ENCODE assay signal across 33 cellular contexts in genomic region chr2:53108246-53108645, GRCh38.
DNase-seq lines count a peak whose midpoint lies in the region; ATAC-seq, FAIRE-seq and TF ChIP-seq lines count a peak whose summit lies in the region.
"Had no signal": no experiment of that assay in that cellular context is flagged by ENCODE, and none has a peak within 500 bp of the region (broad histone marks: within the 10 kb centered on the region; RNA-seq: fewer than 3 reads in every experiment).

No MANE protein-coding gene starts in this region.

- no peak overlapping the region for H4K5ac ChIP-seq in mesendoderm (ENCODE audit: low read length)

- H2AK5ac ChIP-seq in mesendoderm (ENCODE audit: low read length) = peak overlapping the region; percentile 89

- no peak overlapping the region for H3K4ac ChIP-seq in mesendoderm (ENCODE audit: low read depth, low read length)

- H4K8ac ChIP-seq in mesendoderm (ENCODE audit: low read depth, low read length) = no peak overlapping the region

- 22% methylated on average over 2 of the region's 2 CpGs for WGBS in HepG2 (ENCODE audit: low lambda C conversion rate)
- no CpG with 5 or more reads among the region's 2 CpGs for WGBS in mesendoderm (ENCODE audit: extremely low coverage, insufficient coverage, low lambda C conversion rate)
- 41 to 47% methylated on average over 2 of the region's 2 CpGs for WGBS in pancreas, 2 donors
- 88 to 89% methylated on average over 2 of the region's 2 CpGs for WGBS in testis, 2 donors

- TF ChIP-seq POLR2A in HepG2 (IDR thresholded peaks at IDR 0.05; ENCODE audit: insufficient read depth in 1 of 2, low read depth in 2 of 2, low read length in 2 of 2) = no peak
- TF ChIP-seq POLR2A in testis (IDR thresholded peaks at IDR 0.05) = no peak

- DNase-seq in HepG2 (ENCODE audit: low spot score) (no peak), mesendoderm (no peak), pancreas (no peak), tibial artery (no peak), testis (no peak)
- no peak for DNase-seq in activated naive CD4-positive, alpha-beta T cell treated with Interleukin-2 at 50 U/mL for 16 hours
- DNase-seq: 8988T; ACHN; AML-193; BE2C; C1 segment of cervical spinal cord; Caco-2; Calu3; CD4-positive, alpha-beta memory T cell; CD4-positive, alpha-beta T cell; CD4-positive, CD25-positive, alpha-beta regulatory T cell; CD8-positive, alpha-beta memory T cell; CD8-positive, alpha-beta T cell; COR-L47; DMS 273 treated with DMSO at 0.1 percent for 48 hours; DMS153; DMS53; DMS79; DMS79 treated with DMSO at 0.1 percent for 48 hours; DND-41; EL had no signal

- no peak for TF ChIP-seq RAD21 in HepG2 (CRISPR knock-in tag; IDR thresholded peaks at IDR 0.05)

- BruUV-seq in HepG2 (replicated peaks; lab: Mats Ljungman, UMichigan) = no TSS peak

- H3K9ac ChIP-seq in HepG2 (ENCODE audit: insufficient read depth, low read depth, low read length) = no peak overlapping the region
- no peak overlapping the region for H3K9ac ChIP-seq in mesendoderm (ENCODE audit: low read length)
- H3K9ac ChIP-seq: BLaER1; BLaER1 treated with 17β-estradiol and CSF1 and Interleukin-3, amounts not matched to agents 10 nM and 100 nM had no signal

- H3K36me3 ChIP-seq in HepG2 (replicated peaks in 1 of 2; ENCODE audit: control insufficient read depth in 1 of 2, insufficient read depth in 2 of 2, low read length in 2 of 2) (no peaks in the 10 kb centered on the region), mesendoderm (ENCODE audit: control insufficient read depth, insufficient read depth, low read length) (no peaks in the 10 kb centered on the region), pancreas (no peaks in the 10 kb centered on the region), tibial artery (no peaks in the 10 kb centered on the region), testis (ENCODE audit: low read depth, missing control alignments) (no peaks in the 10 kb centered on the region)
- H3K36me3 ChIP-seq: BE2C; BLaER1; BLaER1 treated with 17β-estradiol and CSF1 and Interleukin-3, amounts not matched to agents 10 nM and 100 nM had no signal

- H3K4me3 ChIP-seq in HepG2 (replicated peaks in 1 of 3; ENCODE audit: insufficient read depth in 1 of 3, low read depth in 2 of 3, low read length in 3 of 3) = no peak overlapping the region
- no peak overlapping the region for H3K4me3 ChIP-seq in mesendoderm (ENCODE audit: low read length)
- H3K4me3 ChIP-seq in pancreas = no peak overlapping the region
- no peak overlapping the region for H3K4me3 ChIP-seq in tibial artery
- no peak overlapping the region for H3K4me3 ChIP-seq in testis
- H3K4me3 ChIP-seq: A549; BLaER1; BLaER1 treated with 17β-estradiol and CSF1 and Interleukin-3, amounts not matched to agents 10 nM and 100 nM had no signal

- CTCF ChIA-PET in HepG2 (lab: Yijun Ruan, JAX; ENCODE audit: low intra/inter-chr PET ratio, low total read pairs) = no interaction called here

- H2BK15ac ChIP-seq in mesendoderm (replicated peaks; ENCODE audit: low read depth) = no peak overlapping the region

- no peak overlapping the region for H3K56ac ChIP-seq in mesendoderm (ENCODE audit: low read length)

- no peak overlapping the region for H2BK120ac ChIP-seq in mesendoderm (ENCODE audit: low read depth, low read length)

- no peaks in the 10 kb centered on the region for H3K79me1 ChIP-seq in mesendoderm (ENCODE audit: low read length)

- H3K27me3 ChIP-seq in HepG2 (ENCODE audit: control insufficient read depth in 1 of 2, insufficient read depth in 2 of 2, low read length in 2 of 2) = no peaks in the 10 kb centered on the region
- no peaks in the 10 kb centered on the region for H3K27me3 ChIP-seq in mesendoderm (ENCODE audit: insufficient read depth, low read length, poor library complexity)
- no peaks in the 10 kb centered on the region for H3K27me3 ChIP-seq in pancreas
- H3K27me3 ChIP-seq in tibial artery = no peaks in the 10 kb centered on the region
- H3K27me3 ChIP-seq in testis = no peaks in the 10 kb centered on the region
- H3K27me3 ChIP-seq: BE2C; BLaER1; BLaER1 treated with 17β-estradiol and CSF1 and Interleukin-3, amounts not matched to agents 10 nM and 100 nM had no signal

- FAIRE-seq in HepG2 (lab: Jason Lieb, UNC) (no peak), pancreas (lab: Jason Lieb, UNC) (no peak)
- FAIRE-seq: A204.1, A549, D721Med had no signal

- H2BK5ac ChIP-seq in mesendoderm (ENCODE audit: low read length) = no peak overlapping the region

- H3K23ac ChIP-seq in mesendoderm (ENCODE audit: low read length) = no peak overlapping the region

- TF ChIP-seq EP300 in HepG2 (IDR thresholded peaks at IDR 0.05; ENCODE audit: low read depth in 2 of 2, low read length in 2 of 2) (no peak), HepG2 (CRISPR knock-in tag; IDR thresholded peaks at IDR 0.05; ENCODE audit: borderline replicate concordance) (no peak)

- intact Hi-C loops in HepG2 (cut with micrococcal nuclease; ENCODE audit: unreplicated experiment) (no loop called here), pancreas (cut with DNase I) (no loop called here), tibial artery (cut with DNase I; ENCODE audit: low total_unique reads) (no loop called here), testis (cut with DNase I; ENCODE audit: low total_unique reads) (no loop called here)

- ATAC-seq in HepG2 = no peak
- peak; percentile 67 to 83 (median 74) for ATAC-seq in pancreas
- ATAC-seq: A549; CD8-positive, alpha-beta T cell had no signal

- in situ Hi-C loops in HepG2 (cut with HindIII; ENCODE audit: extremely low pct_ligation_motif_present, low pct_unique_long_range_greater_than_20kb) = no loop called here

- H3K4me1 ChIP-seq in HepG2 (ENCODE audit: insufficient read depth, low read length) (peaks cover 18% of the 10 kb centered on the region), mesendoderm (ENCODE audit: control insufficient read depth, low read depth, low read length) (peaks cover 2% of the 10 kb centered on the region), pancreas (no peaks in the 10 kb centered on the region), tibial artery (no peaks in the 10 kb centered on the region), testis (no peaks in the 10 kb centered on the region)
- H3K4me1 ChIP-seq: BE2C; BLaER1; BLaER1 treated with 17β-estradiol and CSF1 and Interleukin-3, amounts not matched to agents 10 nM and 100 nM had no signal

- H4K20me1 ChIP-seq in HepG2 (ENCODE audit: insufficient read depth, low read length) = no peaks in the 10 kb centered on the region
- H4K20me1 ChIP-seq: BLaER1; BLaER1 treated with 17β-estradiol and CSF1 and Interleukin-3, amounts not matched to agents 10 nM and 100 nM had no signal

- H2AFZ ChIP-seq in HepG2 (ENCODE audit: low read length) = no peak overlapping the region

- H3K79me2 ChIP-seq in HepG2 (ENCODE audit: insufficient read depth, low read length) (no peaks in the 10 kb centered on the region), mesendoderm (ENCODE audit: control insufficient read depth, insufficient read depth, low read length) (no peaks in the 10 kb centered on the region)

- H3K27ac ChIP-seq in HepG2 (ENCODE audit: extremely low read length, insufficient read depth, low read length) (no peak overlapping the region), mesendoderm (ENCODE audit: low read depth, low read length) (no peak overlapping the region), pancreas (no peak overlapping the region), tibial artery (no peak overlapping the region), testis (no peak overlapping the region)
- H3K27ac ChIP-seq: 22Rv1; A549; BLaER1; BLaER1 treated with 17β-estradiol and CSF1 and Interleukin-3, amounts not matched to agents 10 nM and 100 nM; C4-2B had no signal

- TF ChIP-seq CTCF in HepG2 (CRISPR knock-in tag; IDR thresholded peaks at IDR 0.05) (no peak), pancreas (IDR thresholded peaks at IDR 0.05) (no peak), tibial artery (IDR thresholded peaks at IDR 0.05) (no peak), testis (IDR thresholded peaks at IDR 0.05) (no peak)

- H3K18ac ChIP-seq in mesendoderm (ENCODE audit: low read length) = no peak overlapping the region

- POLR2A ChIA-PET in HepG2 (lab: Yijun Ruan, JAX) = no interaction called here

- H3K4me2 ChIP-seq in HepG2 (ENCODE audit: low read depth, low read length) = no peak overlapping the region
- H3K4me2 ChIP-seq in mesendoderm (ENCODE audit: low read length) = no peak overlapping the region
- H3K4me2 ChIP-seq: A549; BLaER1; BLaER1 treated with 17β-estradiol and CSF1 and Interleukin-3, amounts not matched to agents 10 nM and 100 nM had no signal

- peaks cover 11% of the 10 kb centered on the region for H3K9me3 ChIP-seq in HepG2 (ENCODE audit: low read length)
- no peaks in the 10 kb centered on the region for H3K9me3 ChIP-seq in pancreas
- no peaks in the 10 kb centered on the region for H3K9me3 ChIP-seq in tibial artery
- no peaks in the 10 kb centered on the region for H3K9me3 ChIP-seq in testis
- H3K9me3 ChIP-seq: BE2C, BLaER1 had no signal

TF ChIP-seq in HepG2, 621 proteins besides CTCF, POLR2A, EP300 and RAD21 (continues in another document):
- TF ChIP-seq FOXO4 (CRISPR knock-in tag; conservative IDR thresholded peaks at IDR 0.05) (0 out of 2 replicates have a peak, but pooled peaks have one; percentile 16), FOXJ3 (CRISPR knock-in tag; IDR thresholded peaks at IDR 0.05; ENCODE audit: borderline replicate concordance) (no peak), GATAD2A (CRISPR knock-in tag; IDR thresholded peaks at IDR 0.05) (0 out of 2 replicates have a peak, but pooled peaks have one; percentile 24), KLF6 (CRISPR knock-in tag; IDR thresholded peaks at IDR 0.05) (no peak), NR2F1 (CRISPR knock-in tag; IDR thresholded peaks at IDR 0.05) (no peak), HNRNPL (IDR thresholded peaks at IDR 0.05; ENCODE audit: low read depth, low read length) (no peak)
